In genomic region chr16:48212033-48212432, GRCh38 we compare ENCODE assay signal across 18 cellular contexts. TPM values are rescaled to one million over a fixed set of nuclear protein-coding genes. Genes with fewer than 3 reads are reported as not detected.
DNase-seq lines count a peak whose midpoint lies in the region; ATAC-seq, FAIRE-seq and TF ChIP-seq lines count a peak whose summit lies in the region.
"Had no signal": no experiment of that assay in that cellular context is flagged by ENCODE, and none has a peak within 500 bp of the region (broad histone marks: within the 10 kb centered on the region; RNA-seq: fewer than 3 reads in every experiment).

No MANE protein-coding gene starts in this region.

- DNase-seq in ELF-1 (ENCODE audit: low read depth, low spot score) (peak; percentile 89), RPMI7951 (ENCODE audit: low read depth) (peak; percentile 18), epithelial cell of esophagus (ENCODE audit: low read depth) (peak; percentile 78), urothelium cell line (ENCODE audit: low spot score) (no peak)
- DNase-seq: HCEC 1CT, NCI-H1694 treated with DMSO at 0.1 percent for 48 hours, NCI-H446 treated with DMSO at 0.1 percent for 48 hours, NCI-H526 treated with DMSO at 0.1 percent for 48 hours, SHP77, SK-N-SH had no signal

- ATAC-seq in HG03432 (IDR thresholded peaks at IDR 0.05; ENCODE audit: unreplicated experiment) (no peak), GM21529 (IDR thresholded peaks at IDR 0.05; ENCODE audit: unreplicated experiment) (no peak), GM18867 (IDR thresholded peaks at IDR 0.05; ENCODE audit: unreplicated experiment) (no peak)
- ATAC-seq: A549, GM23338 had no signal

- H3K4me3 ChIP-seq in epithelial cell of esophagus (ENCODE audit: low read length), result no peak overlapping the region
- H3K4me3 ChIP-seq: A549, GM23338 had no signal

- no peak for TF ChIP-seq CTCF in epithelial cell of esophagus (IDR thresholded peaks at IDR 0.05; ENCODE audit: insufficient read depth, low read depth, low read length, missing control alignments)

- peak; percentile 17 for FAIRE-seq in urothelium cell line (lab: Jason Lieb, UNC)
- FAIRE-seq: A549, GM12891 had no signal

RNA-seq across cellular contexts. Expression of gene LONP2, which starts 32.1 kb away (rescaled TPM):
- 45.7 and 47.9 TPM in 2 replicates for total RNA-seq in RPMI7951 (2014; rRNA removed; shearing (Covaris generic))

RNA-seq across cellular contexts. Expression of gene ABCC11, which starts 35.3 kb away (rescaled TPM):
- not detected in 2 replicates for total RNA-seq in RPMI7951 (2014; rRNA removed; shearing (Covaris generic))
- total RNA-seq: B cell, GM23338 had no signal

RNA-seq across cellular contexts. Expression of gene ABCC12, which starts 56.2 kb away (rescaled TPM):
- total RNA-seq in RPMI7951 (2014; rRNA removed; shearing (Covaris generic)), result 0.29 and 0.48 TPM in 2 replicates
- total RNA-seq: B cell, G401, GM23338 had no signal
